Comparison of ENCODE assay signal across 8 cellular contexts in genomic region chr2:28093308-28093707, GRCh38.
"Had no signal": no experiment of that assay in that cellular context is flagged by ENCODE, and none has a peak within 500 bp of the region (broad histone marks: within the 10 kb centered on the region; RNA-seq: fewer than 3 reads in every experiment).

No MANE protein-coding gene starts in this region.

- H3K9me3 ChIP-seq: HAP-1 had no signal

- H3K4me3 Mint-ChIP-seq: GM23338, HFFc6, IgD-negative memory B cell had no signal

- DNase-seq: H7, HFFc6, KBM-7 had no signal

- H3K36me3 ChIP-seq: HAP-1 had no signal

- H3K4me2 ChIP-seq: GM23338 had no signal

- ATAC-seq: GM23338, HCT116 had no signal

- H3K4me3 ChIP-seq: GM23338, HAP-1 had no signal

- H3K27ac Mint-ChIP-seq: GM23338, HFFc6, IgD-negative memory B cell had no signal

- H3K27ac ChIP-seq: HL-60 had no signal

- H3K27me3 Mint-ChIP-seq: IgD-negative memory B cell had no signal

- H2AFZ ChIP-seq: GM23338 had no signal

- H3K9me3 Mint-ChIP-seq: GM23338, HFFc6, IgD-negative memory B cell had no signal
